In genomic region chr6:41399424-41399823, GRCh38 we compare ENCODE assay signal across 19 cellular contexts.
A peak's percentile ranks its signal among the peaks of the same experiment; 100 is the strongest.
DNase-seq lines count a peak whose midpoint lies in the region; ATAC-seq, FAIRE-seq and TF ChIP-seq lines count a peak whose summit lies in the region.
"Had no signal": no experiment of that assay in that cellular context is flagged by ENCODE, and none has a peak within 500 bp of the region (broad histone marks: within the 10 kb centered on the region; RNA-seq: fewer than 3 reads in every experiment).

No MANE protein-coding gene starts in this region.

- H4K20me1 ChIP-seq in K562 (replicated peaks; ENCODE audit: control insufficient read depth, insufficient read depth, low read length) = no peaks in the 10 kb centered on the region; the same call in 1 of the 2 replicates
- no peaks in the 10 kb centered on the region for H4K20me1 ChIP-seq in neural progenitor cell (ENCODE audit: low read depth)

- TF ChIP-seq RAD21 in K562 (CRISPR knock-in tag; conservative IDR thresholded peaks at IDR 0.05 in 1 of 2, IDR thresholded peaks at IDR 0.05 in 1 of 2) = no peak

- H3K9ac ChIP-seq in K562 (ENCODE audit: insufficient read depth in 1 of 2, low read depth in 2 of 2, low read length in 2 of 2) (no peak overlapping the region), neural progenitor cell (no peak overlapping the region)

- POLR2A ChIA-PET in K562 (lab: Yijun Ruan, JAX) = no interaction called here

- BruUV-seq in K562 (replicated peaks; lab: Mats Ljungman, UMichigan) = no TSS peak

- H3K4me1 Mint-ChIP-seq in natural killer cell treated with Interleukin-12 subunit alpha and Interleukin-12 subunit beta and Interleukin-15 and Interleukin-18, amount 100 ng/mL, for 72 hours (ENCODE audit: low read depth in 2 of 2) = no peaks in the 10 kb centered on the region
- no peaks in the 10 kb centered on the region for H3K4me1 Mint-ChIP-seq in natural killer cell
- H3K4me1 Mint-ChIP-seq in neural progenitor cell = peaks cover 7% of the 10 kb centered on the region
- H3K4me1 Mint-ChIP-seq: CD4-positive, alpha-beta memory T cell had no signal

- peaks cover 17% of the 10 kb centered on the region for H3K36me3 Mint-ChIP-seq in natural killer cell treated with Interleukin-12 subunit alpha and Interleukin-12 subunit beta and Interleukin-15 and Interleukin-18, amount 100 ng/mL, for 72 hours
- H3K36me3 Mint-ChIP-seq in natural killer cell (peaks cover 4% of the 10 kb centered on the region), neural progenitor cell (peaks cover 2% of the 10 kb centered on the region)

- H3K9me1 ChIP-seq in K562 (ENCODE audit: control insufficient read depth, insufficient read depth, low read length) = no peaks in the 10 kb centered on the region

- peaks cover 0 to 2% of the 10 kb centered on the region in 2 experiments; a peak in 4 of 5 replicates for H3K27me3 ChIP-seq in K562 (ENCODE audit: control insufficient read depth in 2 of 2, insufficient read depth in 2 of 2, low read length in 2 of 2)
- H3K27me3 ChIP-seq in neural progenitor cell = peaks cover 100% of the 10 kb centered on the region
- H3K27me3 ChIP-seq in effector memory CD4-positive, alpha-beta T cell (replicated peaks; ENCODE audit: control insufficient read depth, insufficient read depth, low read length, poor library complexity, severe bottlenecking) = peaks cover 2% of the 10 kb centered on the region

- TF ChIP-seq POLR2A in K562 (conservative IDR thresholded peaks at IDR 0.05) = no peak

- FAIRE-seq in K562 (lab: Jason Lieb, UNC) = no peak
- FAIRE-seq: G401.6, GM12892, H1 had no signal

- H2AFZ ChIP-seq in K562 (ENCODE audit: low read depth, low read length) = no peak overlapping the region
- H2AFZ ChIP-seq in neural progenitor cell (replicated peaks) = no peak overlapping the region

- peak; percentile 10 for DNase-seq in natural killer cell treated with Interleukin-12 subunit alpha and Interleukin-12 subunit beta and Interleukin-15 and Interleukin-18, amount 100 ng/mL, for 72 hours (ENCODE audit: low spot score)
- DNase-seq in natural killer cell (no peak), K562 (ENCODE audit: extremely low read depth in 1 of 4, low spot score in 3 of 4) (no peak), neural progenitor cell (ENCODE audit: low spot score) (no peak), A172 (ENCODE audit: low spot score) (no peak), DMS153 (lab: John Stamatoyannopoulos, UW) (no peak)
- DNase-seq in effector memory CD4-positive, alpha-beta T cell = no peak
- DNase-seq: 8988T; C1 segment of cervical spinal cord; Calu3; CD4-positive, alpha-beta memory T cell; COR-L47; DND-41; H7; HFFc6 had no signal

- peaks cover 9% of the 10 kb centered on the region for H3K9me3 Mint-ChIP-seq in natural killer cell treated with Interleukin-12 subunit alpha and Interleukin-12 subunit beta and Interleukin-15 and Interleukin-18, amount 100 ng/mL, for 72 hours
- peaks cover 0 to 3% of the 10 kb centered on the region in 2 donors for H3K9me3 Mint-ChIP-seq in natural killer cell
- H3K9me3 Mint-ChIP-seq in neural progenitor cell = peaks cover 21% of the 10 kb centered on the region

- intact Hi-C loops in natural killer cell (cut with micrococcal nuclease) (no loop called here), K562 (cut with micrococcal nuclease) (no loop called here)

- no peak overlapping the region for H3K4me2 ChIP-seq in K562 (ENCODE audit: insufficient read depth, low read length)
- H3K4me2 ChIP-seq in neural progenitor cell = no peak overlapping the region

- H3K27ac Mint-ChIP-seq in natural killer cell treated with Interleukin-12 subunit alpha and Interleukin-12 subunit beta and Interleukin-15 and Interleukin-18, amount 100 ng/mL, for 72 hours = peak overlapping the region in 1 of 2 donors; percentile 32
- H3K27ac Mint-ChIP-seq in natural killer cell (no peak overlapping the region), neural progenitor cell (no peak overlapping the region)
- H3K27ac Mint-ChIP-seq: CD4-positive, alpha-beta memory T cell; HFFc6 had no signal

- 2% methylated on average over 5 of the region's 5 CpGs for WGBS in K562 (ENCODE audit: insufficient coverage, low coverage, missing lambda C conversion rate)

- peaks cover 41 to 60% of the 10 kb centered on the region in 2 donors for H3K27me3 Mint-ChIP-seq in natural killer cell treated with Interleukin-12 subunit alpha and Interleukin-12 subunit beta and Interleukin-15 and Interleukin-18, amount 100 ng/mL, for 72 hours
- H3K27me3 Mint-ChIP-seq in natural killer cell (ENCODE audit: low read depth in 2 of 2) (peaks cover 52 to 75% of the 10 kb centered on the region in 2 donors), neural progenitor cell (ENCODE audit: insufficient read depth, low read depth) (peaks cover 17% of the 10 kb centered on the region)

- H3K79me2 ChIP-seq in K562 (ENCODE audit: control insufficient read depth, insufficient read depth, low read length) (no peaks in the 10 kb centered on the region), neural progenitor cell (ENCODE audit: low read depth) (no peaks in the 10 kb centered on the region)

- in situ Hi-C loops in K562 (cut with MboI) = no loop called here

- no peak overlapping the region for H3K27ac ChIP-seq in K562 (ENCODE audit: extremely low read depth, low read depth, low read length)
- H3K27ac ChIP-seq in neural progenitor cell = no peak overlapping the region
- no peak overlapping the region for H3K27ac ChIP-seq in effector memory CD4-positive, alpha-beta T cell (ENCODE audit: insufficient read depth, low read length, poor library complexity, severe bottlenecking)

- H3K4me1 ChIP-seq in K562 (replicated peaks in 1 of 2; ENCODE audit: control insufficient read depth in 2 of 2, insufficient read depth in 2 of 2, low read length in 2 of 2) (no peaks in the 10 kb centered on the region), neural progenitor cell (no peaks in the 10 kb centered on the region)
- H3K4me1 ChIP-seq in effector memory CD4-positive, alpha-beta T cell (ENCODE audit: control insufficient read depth, insufficient read depth, low read length, poor library complexity, severe bottlenecking) = no peaks in the 10 kb centered on the region

- TF ChIP-seq CTCF in natural killer cell (IDR thresholded peaks at IDR 0.05) = no peak
- no peak for TF ChIP-seq CTCF in K562 (IDR thresholded peaks at IDR 0.05 in 2 of 3, conservative IDR thresholded peaks at IDR 0.05 in 1 of 3; ENCODE audit: insufficient read depth in 2 of 3, low read depth in 1 of 3, low read length in 3 of 3)
- no peak for TF ChIP-seq CTCF in neural progenitor cell (IDR thresholded peaks at IDR 0.05)

- no peaks in the 10 kb centered on the region for H3F3A ChIP-seq in neural progenitor cell (ENCODE audit: low read depth)

- no peak for ATAC-seq in natural killer cell treated with Interleukin-12 subunit alpha and Interleukin-12 subunit beta and Interleukin-15 and Interleukin-18, amount 100 ng/mL, for 72 hours
- ATAC-seq in natural killer cell (no peak), K562 (no peak)
- ATAC-seq: HCT116 had no signal

- CTCF ChIA-PET in K562 (lab: Yijun Ruan, JAX; ENCODE audit: low intra/inter-chr PET ratio) = no interaction called here

- TF ChIP-seq EP300 in K562 (IDR thresholded peaks at IDR 0.05; ENCODE audit: low read length) = no peak

- H3K4me3 ChIP-seq in K562 (no peak overlapping the region), neural progenitor cell (no peak overlapping the region)
- no peak overlapping the region for H3K4me3 ChIP-seq in effector memory CD4-positive, alpha-beta T cell (ENCODE audit: insufficient read depth, low read depth, low read length, poor library complexity, severe bottlenecking)

- no peaks in the 10 kb centered on the region for H3K36me3 ChIP-seq in K562 (ENCODE audit: control insufficient read depth, insufficient read depth, low read length)
- H3K36me3 ChIP-seq in neural progenitor cell = no peaks in the 10 kb centered on the region
- H3K36me3 ChIP-seq in effector memory CD4-positive, alpha-beta T cell (ENCODE audit: control insufficient read depth, insufficient read depth, low read length) = no peaks in the 10 kb centered on the region

- H3K4me3 Mint-ChIP-seq in natural killer cell treated with Interleukin-12 subunit alpha and Interleukin-12 subunit beta and Interleukin-15 and Interleukin-18, amount 100 ng/mL, for 72 hours = no peak overlapping the region
- H3K4me3 Mint-ChIP-seq in natural killer cell (no peak overlapping the region), neural progenitor cell (peak overlapping the region; percentile 37)
- H3K4me3 Mint-ChIP-seq: CD4-positive, alpha-beta memory T cell; HFFc6 had no signal

- no peaks in the 10 kb centered on the region for H3K9me3 ChIP-seq in K562 (replicated peaks; ENCODE audit: control insufficient read depth, insufficient read depth, low read depth, low read length)
- no peaks in the 10 kb centered on the region for H3K9me3 ChIP-seq in neural progenitor cell (ENCODE audit: low read depth)
- no peaks in the 10 kb centered on the region for H3K9me3 ChIP-seq in effector memory CD4-positive, alpha-beta T cell (ENCODE audit: control insufficient read depth, low read length)

TF ChIP-seq in K562, 482 proteins besides CTCF, POLR2A, EP300 and RAD21 (continues in another document):
- peak; percentile 75; the same call in 1 of the 2 replicates for TF ChIP-seq ZNF263 (CRISPR knock-in tag; IDR thresholded peaks at IDR 0.05; ENCODE audit: borderline replicate concordance)
- TF ChIP-seq YY1 (IDR thresholded peaks at IDR 0.05; ENCODE audit: borderline replicate concordance in 1 of 3, control insufficient read depth in 1 of 3, extremely low read depth in 1 of 3, insufficient read depth in 3 of 3, insufficient read length in 1 of 3, insufficient replicate concordance in 2 of 3, low read depth in 1 of 3, low read length in 2 of 3) = peak in 1 of 3 experiments; percentile 35
